ENCODE assay signal across 8 cellular contexts in genomic region chr7:106485031-106485551, GRCh38.
DNase-seq lines count a peak whose midpoint lies in the region; ATAC-seq and TF ChIP-seq lines count a peak whose summit lies in the region.

No MANE protein-coding gene starts in this region.

- H3K9me3 Mint-ChIP-seq in activated B cell treated with CpG ODN at 0.5 μM for 24 hours, result peaks cover 2% of the 10 kb centered on the region

- no peaks in the 10 kb centered on the region for H3K4me1 Mint-ChIP-seq in activated B cell treated with CpG ODN at 0.5 μM for 24 hours

- POLR2A ChIA-PET in activated B cell treated with CpG ODN at 0.5 μM for 24 hours (lab: Charles Lee), result no interaction called here

- no peak overlapping the region for H3K27ac Mint-ChIP-seq in activated B cell treated with CpG ODN at 0.5 μM for 24 hours

- peaks cover 15% of the 10 kb centered on the region for H3K27me3 Mint-ChIP-seq in activated B cell treated with CpG ODN at 0.5 μM for 24 hours

- intact Hi-C loops in activated B cell treated with CpG ODN at 0.5 μM for 24 hours (cut with micrococcal nuclease), result no loop called here

- no peak overlapping the region for H3K4me3 Mint-ChIP-seq in activated B cell treated with CpG ODN at 0.5 μM for 24 hours

- CTCF ChIA-PET in activated B cell treated with CpG ODN at 0.5 μM for 24 hours (lab: Charles Lee), result no interaction called here

- ATAC-seq in GM21390 (IDR thresholded peaks at IDR 0.05; ENCODE audit: unreplicated experiment), result peak; percentile 43
- peak; percentile 18 for ATAC-seq in activated B cell treated with CpG ODN at 0.5 μM for 24 hours (ENCODE audit: low read depth)
- no peak for ATAC-seq in GM21723 (IDR thresholded peaks at IDR 0.05; ENCODE audit: unreplicated experiment)

- H3K36me3 Mint-ChIP-seq in activated B cell treated with CpG ODN at 0.5 μM for 24 hours (ENCODE audit: low read depth), result no peaks in the 10 kb centered on the region

- DNase-seq in A172 (ENCODE audit: low spot score) (peak; percentile 76), activated B cell treated with CpG ODN at 0.5 μM for 24 hours (no peak), glomerular visceral epithelial cell (ENCODE audit: extremely low spot score) (peak; percentile 75), NCI-H1105 (lab: John Stamatoyannopoulos, UW) (no peak), retina (no peak), NCI-H2227 (lab: John Stamatoyannopoulos, UW; ENCODE audit: unreplicated experiment) (no peak)

- no peak for TF ChIP-seq CTCF in activated B cell treated with CpG ODN at 0.5 μM for 24 hours (IDR thresholded peaks at IDR 0.05)

Comparison
In these comparisons a context has a peak if more than half of its experiments do, and no peak if none do; other contexts are left out.
1. DNase-seq: peak in A172 (single experiment) and glomerular visceral epithelial cell (single experiment); none in activated B cell treated with CpG ODN at 0.5 μM for 24 hours (single experiment), NCI-H1105 (single experiment), retina (single experiment) and NCI-H2227 (single experiment).